ENCODE assay signal across 8 cellular contexts in genomic region chr9:123997665-123998277, GRCh38. TPM values are rescaled to one million over a fixed set of nuclear protein-coding genes. Genes with fewer than 3 reads are reported as not detected.
DNase-seq lines count a peak whose midpoint lies in the region; ATAC-seq lines count a peak whose summit lies in the region.

No MANE protein-coding gene starts in this region.

- H3K27me3 Mint-ChIP-seq in IgD-negative memory B cell = peaks cover 73% of the 10 kb centered on the region
- peaks cover 87 to 93% of the 10 kb centered on the region in 2 donors for H3K27me3 Mint-ChIP-seq in effector memory CD8-positive, alpha-beta T cell

- peaks cover 30 to 43% (median 34%) of the 10 kb centered on the region in 3 donors for H3K4me1 Mint-ChIP-seq in IgD-negative memory B cell
- H3K4me1 Mint-ChIP-seq in effector memory CD8-positive, alpha-beta T cell (ENCODE audit: low read depth in 2 of 2) = peaks cover 22 to 26% of the 10 kb centered on the region in 2 donors

- no peaks in the 10 kb centered on the region for H3K9me3 ChIP-seq in SJCRH30 (replicated peaks)

- peak overlapping the region; percentile 30 to 91 (median 72) for H3K4me3 Mint-ChIP-seq in IgD-negative memory B cell
- H3K4me3 Mint-ChIP-seq in effector memory CD8-positive, alpha-beta T cell = peak overlapping the region in 1 of 2 donors; percentile 83

- ATAC-seq in effector memory CD8-positive, alpha-beta T cell (replicated peaks) = no peak

- H3K4me3 ChIP-seq in SJCRH30 = no peak overlapping the region

- H3K9me3 Mint-ChIP-seq in IgD-negative memory B cell = no peaks in the 10 kb centered on the region
- no peaks in the 10 kb centered on the region for H3K9me3 Mint-ChIP-seq in effector memory CD8-positive, alpha-beta T cell

- H3K27ac Mint-ChIP-seq in IgD-negative memory B cell = peak overlapping the region in 1 of 3 donors; percentile 31
- no peak overlapping the region for H3K27ac Mint-ChIP-seq in effector memory CD8-positive, alpha-beta T cell

- H3K36me3 Mint-ChIP-seq in IgD-negative memory B cell = peaks cover 3% of the 10 kb centered on the region
- no peaks in the 10 kb centered on the region for H3K36me3 Mint-ChIP-seq in effector memory CD8-positive, alpha-beta T cell (ENCODE audit: insufficient read depth)

- no peak overlapping the region for H3K27ac ChIP-seq in SJCRH30

- H3K4me1 ChIP-seq in SJCRH30 = no peaks in the 10 kb centered on the region; the same call in 1 of the 2 replicates

- no peaks in the 10 kb centered on the region for H3K36me3 ChIP-seq in SJCRH30

- peak; percentile 60 for DNase-seq in stimulated activated CD4-positive, alpha-beta T cell treated with anti-CD3 and anti-CD28 coated beads, Interleukin-15, amount 100 ng/mL, for 24 hours
- no peak for DNase-seq in stimulated activated CD4-positive, alpha-beta T cell treated with anti-CD3 and anti-CD28 coated beads, Interleukin-2, amount 100 ng/mL, for 48 hours
- DNase-seq in ecto neural progenitor cell (ENCODE audit: low spot score) (peak; percentile 64), retina (peak; percentile 54), GM19238 (ENCODE audit: insufficient read length, low spot score) (no peak), SJCRH30 (no peak)
- DNase-seq in effector memory CD8-positive, alpha-beta T cell = no peak

- H3K27me3 ChIP-seq in SJCRH30 = peaks cover 31% of the 10 kb centered on the region

RNA-seq across cellular contexts. Expression of gene LHX2, which starts 13.8 kb away (rescaled TPM):
- polyA plus RNA-seq in IgD-negative memory B cell = not detected
- 0.48 and 1.6 TPM in 2 replicates for total RNA-seq in SJCRH30 (2014; rRNA removed; shearing (Covaris generic))

Comparison
In these comparisons a context has a peak if more than half of its experiments do, and no peak if none do; other contexts are left out.
1. DNase-seq: peak in stimulated activated CD4-positive, alpha-beta T cell treated with anti-CD3 and anti-CD28 coated beads, Interleukin-15, amount 100 ng/mL, for 24 hours (single experiment), ecto neural progenitor cell (single experiment) and retina (single experiment); none in stimulated activated CD4-positive, alpha-beta T cell treated with anti-CD3 and anti-CD28 coated beads, Interleukin-2, amount 100 ng/mL, for 48 hours (0 of 2), effector memory CD8-positive, alpha-beta T cell (0 of 3), GM19238 (single experiment) and SJCRH30 (0 of 2).